In the genomic region with DNA sequence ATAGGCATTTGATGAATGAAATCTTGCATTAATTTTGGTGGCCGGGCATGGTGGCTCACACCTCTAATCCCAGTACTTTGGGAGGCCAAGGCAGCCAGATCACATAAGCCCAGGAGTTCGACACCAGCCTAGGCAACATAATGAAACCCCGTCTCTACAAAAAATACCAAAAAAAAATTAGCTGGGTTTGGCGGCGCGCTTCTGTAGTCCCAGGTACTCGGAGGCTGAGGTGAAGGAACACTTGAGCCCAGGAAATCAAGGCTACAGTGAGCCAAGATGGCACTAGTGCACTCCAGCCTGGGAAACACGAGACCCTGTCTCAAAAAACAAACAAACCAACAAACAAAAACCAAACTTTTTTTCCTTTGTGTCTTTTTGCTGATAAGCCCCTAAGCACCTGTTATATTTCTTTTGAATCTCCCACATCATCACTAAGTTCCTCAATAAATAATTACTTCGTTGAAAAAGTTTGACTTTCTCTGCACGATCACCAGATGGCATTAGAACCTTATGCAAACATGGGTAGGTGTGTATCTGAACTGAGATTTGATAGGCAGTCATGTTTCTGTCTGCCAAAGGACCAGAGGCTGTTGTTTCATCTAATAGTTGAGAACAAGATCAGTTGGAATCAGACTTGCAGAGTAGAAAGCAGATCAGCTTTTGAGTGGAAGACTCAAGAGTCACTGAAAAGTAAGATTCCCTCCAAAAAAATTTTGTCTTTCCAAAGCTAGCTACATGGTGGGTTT, we compare ENCODE assay signal across 11 cellular contexts. TPM values are rescaled to one million over a fixed set of nuclear protein-coding genes. Genes with fewer than 3 reads are reported as not detected.
A peak's percentile ranks its signal among the peaks of the same experiment; 100 is the strongest.
DNase-seq lines count a peak whose midpoint lies in the region; ATAC-seq, FAIRE-seq and TF ChIP-seq lines count a peak whose summit lies in the region.
"Had no signal": no experiment of that assay in that cellular context is flagged by ENCODE, and none has a peak within 500 bp of the region (broad histone marks: within the 10 kb centered on the region; RNA-seq: fewer than 3 reads in every experiment).

No MANE protein-coding gene starts in this region.

- POLR2A ChIA-PET in A549 (lab: Yijun Ruan, JAX) = no interaction called here

- peak; percentile 35 to 47; a peak in 4 of 5 replicates for TF ChIP-seq RAD21 in A549 (conservative IDR thresholded peaks at IDR 0.05 in 1 of 2, IDR thresholded peaks at IDR 0.05 in 1 of 2)

- DNase-seq in A549 (ENCODE audit: low read depth in 1 of 2, low spot score in 1 of 2) (peak in 1 of 2 experiments; percentile 50), GM12865 (ENCODE audit: low read depth) (peak; percentile 58), SK-N-MC (ENCODE audit: low read depth, low spot score) (no peak), fibroblast of gingiva (ENCODE audit: low read depth) (peak; percentile 17), substantia nigra (lab: John Stamatoyannopoulos, UW) (no peak), NCI-H446 (lab: John Stamatoyannopoulos, UW) (no peak), urothelium cell line (ENCODE audit: low spot score) (no peak)
- DNase-seq in effector CD4-positive, alpha-beta T cell = no peak
- DNase-seq: Caco-2, NCI-H345 had no signal

- peaks cover 51% of the 10 kb centered on the region for H3K36me3 ChIP-seq in SK-N-MC (ENCODE audit: insufficient read depth, low read length)
- H3K36me3 ChIP-seq: cardiac muscle cell had no signal

- TF ChIP-seq EP300 in A549 (IDR thresholded peaks at IDR 0.05) = no peak

- H3K27ac ChIP-seq in A549 (no peak overlapping the region), SK-N-MC (peak overlapping the region; percentile 48; the same call in 1 of the 2 replicates), substantia nigra (ENCODE audit: low read depth, low read length, poor library complexity, severe bottlenecking) (no peak overlapping the region)
- H3K27ac ChIP-seq: cardiac muscle cell had no signal

- no peak overlapping the region for H3K4me2 ChIP-seq in A549

- no peak for TF ChIP-seq POLR2A in A549 (IDR thresholded peaks at IDR 0.05; ENCODE audit: low read length)

- peak; percentile 29; the same call in 1 of the 3 replicates for TF ChIP-seq CTCF in A549 (IDR thresholded peaks at IDR 0.05)
- TF ChIP-seq CTCF in GM12865 (IDR thresholded peaks at IDR 0.05; ENCODE audit: insufficient read depth, low read depth, low read length, missing control alignments) = peak; percentile 16

- peak; percentile 43 to 52 for ATAC-seq in A549

- no peak for FAIRE-seq in A549 (lab: Jason Lieb, UNC)
- FAIRE-seq in urothelium cell line (lab: Jason Lieb, UNC) = no peak

- 0 out of 3 replicates have a peak, but pooled peaks cover 2% of the 10 kb centered on the region for H3K4me1 ChIP-seq in A549

- CTCF ChIA-PET in A549 (lab: Yijun Ruan, JAX) = interaction anchor here (0.7 to 1.2 kb wide), 6 partner anchors 11 to 123 kb away, joined by 3 to 6 read pairs (median 3); a partner anchor contains a TSS

- no peak overlapping the region for H3K9ac ChIP-seq in SK-N-MC (ENCODE audit: insufficient read length)

- WGBS in A549 (ENCODE audit: missing lambda C conversion rate) = 77% methylated on average over 10 of the region's 10 CpGs

- no peak overlapping the region for H3K4me3 ChIP-seq in A549
- no peak overlapping the region for H3K4me3 ChIP-seq in GM12865 (ENCODE audit: low read depth, low read length)
- no peak overlapping the region for H3K4me3 ChIP-seq in SK-N-MC
- H3K4me3 ChIP-seq: cardiac muscle cell had no signal

- H3K9me3 ChIP-seq in A549 (no peaks in the 10 kb centered on the region), SK-N-MC (ENCODE audit: low read depth, low read length) (no peaks in the 10 kb centered on the region)
- H3K9me3 ChIP-seq: Caco-2 had no signal

TF ChIP-seq in A549, 52 proteins besides CTCF, POLR2A, EP300 and RAD21:
- 0 out of 2 replicates have a peak, but pooled peaks have one; percentile 45 for TF ChIP-seq FOSB (CRISPR knock-in tag; IDR thresholded peaks at IDR 0.05)
- TF ChIP-seq CBX2 (IDR thresholded peaks at IDR 0.05; ENCODE audit: borderline replicate concordance, low read depth) = no peak

RNA-seq across cellular contexts. Expression of a gene that starts 5.5 kb away (rescaled TPM):
- 157 and 178 TPM in 2 replicates for polyA plus RNA-seq in A549 (2011; rRNA removed)
- polyA plus RNA-seq in A549 (2012; cell fraction: cytosol; rRNA removed) = 30.2 and 39.2 TPM in 2 replicates
- 40.1 and 59.7 TPM in 2 replicates for polyA plus RNA-seq in A549 (2012; cell fraction: nucleus; rRNA removed)
- 181 to 189 TPM (median 187 TPM) in 3 replicates for polyA plus RNA-seq in A549 (2017; fragmentation: RNase III; extraction: RNeasy Plus Mini Kit Qiagen cat#74134 plus additional on column Dnase treatment)
- polyA minus RNA-seq in A549 (2011; rRNA and poly(A)+ RNA removed) = 175 and 206 TPM in 2 replicates

RNA-seq across cellular contexts. Expression of a gene that starts 53.6 kb away (rescaled TPM):
- polyA plus RNA-seq in A549 (2011; rRNA removed) = 91.4 and 128 TPM in 2 replicates
- polyA plus RNA-seq in A549 (2012; cell fraction: cytosol; rRNA removed) = 47.4 and 63.5 TPM in 2 replicates
- 14.1 and 18.3 TPM in 2 replicates for polyA plus RNA-seq in A549 (2012; cell fraction: nucleus; rRNA removed)
- polyA plus RNA-seq in A549 (2017; fragmentation: RNase III; extraction: RNeasy Plus Mini Kit Qiagen cat#74134 plus additional on column Dnase treatment) = 95.3 to 109 TPM (median 98.2 TPM) in 3 replicates
- 21.7 and 22.6 TPM in 2 replicates for polyA minus RNA-seq in A549 (2011; rRNA and poly(A)+ RNA removed)

Comparison
In these comparisons a context has a peak if more than half of its experiments do, and no peak if none do; other contexts are left out.
1. DNase-seq: peak in GM12865 (single experiment) and fibroblast of gingiva (single experiment); none in SK-N-MC (single experiment), substantia nigra (0 of 49), effector CD4-positive, alpha-beta T cell (single experiment), NCI-H446 (0 of 2) and urothelium cell line (single experiment).